In genomic region chr12:50241178-50241577, GRCh38 we compare ENCODE assay signal across 1 cellular context.
TF ChIP-seq lines count a peak whose summit lies in the region.

No MANE protein-coding gene starts in this region.

TF ChIP-seq in HepG2, 621 proteins besides CTCF, POLR2A, EP300 and RAD21 (continued from another document and continues in another):
- TF ChIP-seq, protein P1, sequence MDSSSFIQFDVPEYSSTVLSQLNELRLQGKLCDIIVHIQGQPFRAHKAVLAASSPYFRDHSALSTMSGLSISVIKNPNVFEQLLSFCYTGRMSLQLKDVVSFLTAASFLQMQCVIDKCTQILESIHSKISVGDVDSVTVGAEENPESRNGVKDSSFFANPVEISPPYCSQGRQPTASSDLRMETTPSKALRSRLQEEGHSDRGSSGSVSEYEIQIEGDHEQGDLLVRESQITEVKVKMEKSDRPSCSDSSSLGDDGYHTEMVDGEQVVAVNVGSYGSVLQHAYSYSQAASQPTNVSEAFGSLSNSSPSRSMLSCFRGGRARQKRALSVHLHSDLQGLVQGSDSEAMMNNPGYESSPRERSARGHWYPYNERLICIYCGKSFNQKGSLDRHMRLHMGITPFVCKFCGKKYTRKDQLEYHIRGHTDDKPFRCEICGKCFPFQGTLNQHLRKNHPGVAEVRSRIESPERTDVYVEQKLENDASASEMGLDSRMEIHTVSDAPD (CRISPR knock-in tag; IDR thresholded peaks at IDR 0.05), result peak; percentile 65; the same call in 1 of the 2 replicates
- TF ChIP-seq KDM5B (CRISPR knock-in tag; IDR thresholded peaks at IDR 0.05; ENCODE audit: borderline replicate concordance), result no peak
- TF ChIP-seq POLR2AphosphoS2 (IDR thresholded peaks at IDR 0.05; ENCODE audit: low read depth, low read length), result no peak
- no peak; the same call in 1 of the 2 replicates for TF ChIP-seq SMAD3 (CRISPR knock-in tag; IDR thresholded peaks at IDR 0.05)
- TF ChIP-seq ETV6 (CRISPR knock-in tag; conservative IDR thresholded peaks at IDR 0.05), result no peak
- no peak for TF ChIP-seq SMARCE1 (IDR thresholded peaks at IDR 0.05; ENCODE audit: borderline replicate concordance)
- TF ChIP-seq ZNF3 (CRISPR knock-in tag; IDR thresholded peaks at IDR 0.05), result no peak
- TF ChIP-seq ZNF407 (CRISPR knock-in tag; IDR thresholded peaks at IDR 0.05; ENCODE audit: not compliant biosample characterization), result no peak
- TF ChIP-seq ZNF30 (CRISPR knock-in tag; IDR thresholded peaks at IDR 0.05), result no peak
- no peak for TF ChIP-seq MBD4 (IDR thresholded peaks at IDR 0.05; ENCODE audit: borderline replicate concordance, low read length)
- TF ChIP-seq ZFP37 (CRISPR knock-in tag; IDR thresholded peaks at IDR 0.05; ENCODE audit: borderline replicate concordance), result no peak
- TF ChIP-seq NFE2L2 (IDR thresholded peaks at IDR 0.05; ENCODE audit: low read length), result no peak
- no peak for TF ChIP-seq HNRNPH1 (optimal IDR thresholded peaks at IDR 0.05; ENCODE audit: low read depth, low read length)
- TF ChIP-seq RNF219 (CRISPR knock-in tag; IDR thresholded peaks at IDR 0.05), result no peak
- peak; percentile 53; the same call in 1 of the 2 replicates for TF ChIP-seq FOXK1 (CRISPR knock-in tag; IDR thresholded peaks at IDR 0.05; ENCODE audit: borderline replicate concordance, low read depth)
- TF ChIP-seq HNF1A (IDR thresholded peaks at IDR 0.05; ENCODE audit: low read depth), result peak; percentile 86
- TF ChIP-seq HNF1A (CRISPR knock-in tag; IDR thresholded peaks at IDR 0.05; ENCODE audit: borderline replicate concordance), result peak; percentile 87; the same call in 1 of the 2 replicates
- TF ChIP-seq ZNF460 (CRISPR knock-in tag; IDR thresholded peaks at IDR 0.05; ENCODE audit: borderline replicate concordance), result no peak
- TF ChIP-seq ZNF501 (CRISPR knock-in tag; IDR thresholded peaks at IDR 0.05), result no peak
- TF ChIP-seq, protein P2, sequence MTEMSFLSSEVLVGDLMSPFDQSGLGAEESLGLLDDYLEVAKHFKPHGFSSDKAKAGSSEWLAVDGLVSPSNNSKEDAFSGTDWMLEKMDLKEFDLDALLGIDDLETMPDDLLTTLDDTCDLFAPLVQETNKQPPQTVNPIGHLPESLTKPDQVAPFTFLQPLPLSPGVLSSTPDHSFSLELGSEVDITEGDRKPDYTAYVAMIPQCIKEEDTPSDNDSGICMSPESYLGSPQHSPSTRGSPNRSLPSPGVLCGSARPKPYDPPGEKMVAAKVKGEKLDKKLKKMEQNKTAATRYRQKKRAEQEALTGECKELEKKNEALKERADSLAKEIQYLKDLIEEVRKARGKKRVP (CRISPR knock-in tag; IDR thresholded peaks at IDR 0.05), result no peak
- TF ChIP-seq, protein P3, sequence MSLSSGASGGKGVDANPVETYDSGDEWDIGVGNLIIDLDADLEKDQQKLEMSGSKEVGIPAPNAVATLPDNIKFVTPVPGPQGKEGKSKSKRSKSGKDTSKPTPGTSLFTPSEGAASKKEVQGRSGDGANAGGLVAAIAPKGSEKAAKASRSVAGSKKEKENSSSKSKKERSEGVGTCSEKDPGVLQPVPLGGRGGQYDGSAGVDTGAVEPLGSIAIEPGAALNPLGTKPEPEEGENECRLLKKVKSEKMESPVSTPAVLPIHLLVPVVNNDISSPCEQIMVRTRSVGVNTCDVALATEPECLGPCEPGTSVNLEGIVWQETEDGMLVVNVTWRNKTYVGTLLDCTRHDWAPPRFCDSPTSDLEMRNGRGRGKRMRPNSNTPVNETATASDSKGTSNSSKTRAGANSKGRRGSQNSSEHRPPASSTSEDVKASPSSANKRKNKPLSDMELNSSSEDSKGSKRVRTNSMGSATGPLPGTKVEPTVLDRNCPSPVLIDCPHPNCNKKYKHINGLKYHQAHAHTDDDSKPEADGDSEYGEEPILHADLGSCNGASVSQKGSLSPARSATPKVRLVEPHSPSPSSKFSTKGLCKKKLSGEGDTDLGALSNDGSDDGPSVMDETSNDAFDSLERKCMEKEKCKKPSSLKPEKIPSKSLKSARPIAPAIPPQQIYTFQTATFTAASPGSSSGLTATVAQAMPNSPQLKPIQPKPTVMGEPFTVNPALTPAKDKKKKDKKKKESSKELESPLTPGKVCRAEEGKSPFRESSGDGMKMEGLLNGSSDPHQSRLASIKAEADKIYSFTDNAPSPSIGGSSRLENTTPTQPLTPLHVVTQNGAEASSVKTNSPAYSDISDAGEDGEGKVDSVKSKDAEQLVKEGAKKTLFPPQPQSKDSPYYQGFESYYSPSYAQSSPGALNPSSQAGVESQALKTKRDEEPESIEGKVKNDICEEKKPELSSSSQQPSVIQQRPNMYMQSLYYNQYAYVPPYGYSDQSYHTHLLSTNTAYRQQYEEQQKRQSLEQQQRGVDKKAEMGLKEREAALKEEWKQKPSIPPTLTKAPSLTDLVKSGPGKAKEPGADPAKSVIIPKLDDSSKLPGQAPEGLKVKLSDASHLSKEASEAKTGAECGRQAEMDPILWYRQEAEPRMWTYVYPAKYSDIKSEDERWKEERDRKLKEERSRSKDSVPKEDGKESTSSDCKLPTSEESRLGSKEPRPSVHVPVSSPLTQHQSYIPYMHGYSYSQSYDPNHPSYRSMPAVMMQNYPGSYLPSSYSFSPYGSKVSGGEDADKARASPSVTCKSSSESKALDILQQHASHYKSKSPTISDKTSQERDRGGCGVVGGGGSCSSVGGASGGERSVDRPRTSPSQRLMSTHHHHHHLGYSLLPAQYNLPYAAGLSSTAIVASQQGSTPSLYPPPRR (CRISPR knock-in tag; IDR thresholded peaks at IDR 0.05; ENCODE audit: borderline replicate concordance), result peak; percentile 81
- no peak for TF ChIP-seq ZFP90 (CRISPR knock-in tag; IDR thresholded peaks at IDR 0.05; ENCODE audit: borderline replicate concordance)
- no peak for TF ChIP-seq ADNP (CRISPR knock-in tag; IDR thresholded peaks at IDR 0.05)
- TF ChIP-seq MTA3 (CRISPR knock-in tag; IDR thresholded peaks at IDR 0.05), result no peak
- no peak for TF ChIP-seq IRX3 (CRISPR knock-in tag; IDR thresholded peaks at IDR 0.05; ENCODE audit: borderline replicate concordance, low read depth)
- no peak for TF ChIP-seq TP53 (CRISPR knock-in tag; conservative IDR thresholded peaks at IDR 0.05)
- no peak for TF ChIP-seq ETV5 (CRISPR knock-in tag; IDR thresholded peaks at IDR 0.05; ENCODE audit: borderline replicate concordance)
- TF ChIP-seq ZNF768 (CRISPR knock-in tag; IDR thresholded peaks at IDR 0.05), result no peak
- no peak for TF ChIP-seq ZNF615 (CRISPR knock-in tag; IDR thresholded peaks at IDR 0.05; ENCODE audit: borderline replicate concordance)
- no peak for TF ChIP-seq MED13 (CRISPR knock-in tag; IDR thresholded peaks at IDR 0.05)
- TF ChIP-seq ZNF10 (CRISPR knock-in tag; IDR thresholded peaks at IDR 0.05; ENCODE audit: borderline replicate concordance, low read depth), result no peak
- TF ChIP-seq YEATS2 (CRISPR knock-in tag; IDR thresholded peaks at IDR 0.05; ENCODE audit: borderline replicate concordance), result no peak
- no peak for TF ChIP-seq TCF12 (IDR thresholded peaks at IDR 0.05)
- TF ChIP-seq TCF12 (CRISPR knock-in tag; IDR thresholded peaks at IDR 0.05), result no peak
- no peak for TF ChIP-seq CENPT (CRISPR knock-in tag; IDR thresholded peaks at IDR 0.05; ENCODE audit: low read depth)
- no peak for TF ChIP-seq CC2D1A (CRISPR knock-in tag; IDR thresholded peaks at IDR 0.05)
